ENCODE assay signal across 12 cellular contexts in the genomic region with DNA sequence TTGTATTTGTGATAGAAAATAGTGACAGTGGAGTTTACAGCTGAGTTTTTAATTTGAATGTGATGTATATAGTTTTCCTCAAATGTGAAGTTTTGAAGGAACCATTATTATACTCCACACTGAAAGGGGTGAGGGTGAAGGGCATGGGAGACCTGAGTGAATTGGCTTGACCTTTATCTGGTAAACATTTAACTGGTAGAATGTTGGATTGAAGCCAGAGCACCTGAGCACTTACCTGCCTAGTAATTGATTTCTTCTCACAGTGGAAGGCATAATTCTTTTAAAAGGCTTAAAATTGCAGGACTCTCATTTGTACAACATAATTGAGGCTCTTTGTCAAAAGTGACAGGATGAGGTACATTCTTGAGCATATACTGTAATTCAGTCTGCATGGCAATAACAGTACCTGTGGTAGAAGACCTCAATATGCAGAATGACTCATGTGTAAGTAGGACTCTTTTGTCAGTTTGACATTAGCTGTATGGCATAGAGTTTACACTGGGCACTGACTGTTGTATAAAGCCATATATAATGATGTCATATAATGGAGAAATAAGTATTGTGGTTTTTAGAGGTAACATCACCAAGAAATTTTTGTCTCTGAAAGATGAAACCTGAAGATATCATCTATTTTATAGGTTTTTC.
DNase-seq lines count a peak whose midpoint lies in the region; ATAC-seq, FAIRE-seq and TF ChIP-seq lines count a peak whose summit lies in the region.
"Had no signal": no experiment of that assay in that cellular context is flagged by ENCODE, and none has a peak within 500 bp of the region (broad histone marks: within the 10 kb centered on the region; RNA-seq: fewer than 3 reads in every experiment).

No MANE protein-coding gene starts in this region.

- no peak overlapping the region for H3K4me3 Mint-ChIP-seq in activated T-cell treated with anti-CD3 and anti-CD28 coated beads, Interleukin-2, amount 50 U/mL, for 4 hours
- no peak overlapping the region for H3K4me3 Mint-ChIP-seq in T-helper 2 cell treated with Interferon-gamma antibody and Interleukin-4, amounts not matched to agents 5 μg/mL and 100 μg/mL, for 36 hours

- H3K4me3 ChIP-seq in small intestine (ENCODE audit: low read depth in 1 of 2, low read length in 2 of 2), result no peak overlapping the region

- TF ChIP-seq CTCF in GM13976 (IDR thresholded peaks at IDR 0.05; ENCODE audit: borderline replicate concordance, control extremely low read depth, extremely low read depth, insufficient read depth, missing control alignments), result no peak

- H3K4me1 ChIP-seq in small intestine (ENCODE audit: control insufficient read depth in 2 of 2, insufficient read depth in 1 of 2, low read depth in 1 of 2, low read length in 1 of 2), result no peaks in the 10 kb centered on the region
- H3K4me1 ChIP-seq: parathyroid adenoma had no signal

- H3K4me1 Mint-ChIP-seq in activated T-cell treated with anti-CD3 and anti-CD28 coated beads, Interleukin-2, amount 50 U/mL, for 4 hours (ENCODE audit: low read depth), result no peaks in the 10 kb centered on the region
- no peaks in the 10 kb centered on the region for H3K4me1 Mint-ChIP-seq in T-helper 2 cell treated with Interferon-gamma antibody and Interleukin-4, amounts not matched to agents 5 μg/mL and 100 μg/mL, for 36 hours (ENCODE audit: low read depth)

- no peak for DNase-seq in activated T-cell treated with anti-CD3 and anti-CD28 coated beads, Interleukin-2, amount 50 U/mL, for 4 hours
- no peak for DNase-seq in activated T-cell treated with anti-CD3 and anti-CD28 coated beads, Interleukin-2, amount 50 U/mL, for 48 hours
- peak; percentile 63 for DNase-seq in NCI-H2029 treated with DMSO at 0.1 percent for 48 hours (lab: John Stamatoyannopoulos, UW)
- peak; percentile 66 for DNase-seq in small intestine
- no peak for DNase-seq in T-helper 2 cell treated with Interferon-gamma antibody and Interleukin-4, amounts not matched to agents 5 μg/mL and 100 μg/mL, for 36 hours (ENCODE audit: low spot score)
- DNase-seq in GM13976 (ENCODE audit: low spot score), result no peak
- no peak for DNase-seq in kidney glomerular epithelial cell (lab: John Stamatoyannopoulos, UW)
- DNase-seq: AML-193, NCI-H526 had no signal

- H3K36me3 Mint-ChIP-seq in activated T-cell treated with anti-CD3 and anti-CD28 coated beads, Interleukin-2, amount 50 U/mL, for 4 hours (ENCODE audit: insufficient read depth), result peaks cover 3% of the 10 kb centered on the region
- H3K36me3 Mint-ChIP-seq in T-helper 2 cell treated with Interferon-gamma antibody and Interleukin-4, amounts not matched to agents 5 μg/mL and 100 μg/mL, for 36 hours (ENCODE audit: low read depth), result no peaks in the 10 kb centered on the region

- no peaks in the 10 kb centered on the region for H3K9me3 Mint-ChIP-seq in activated T-cell treated with anti-CD3 and anti-CD28 coated beads, Interleukin-2, amount 50 U/mL, for 4 hours
- H3K9me3 Mint-ChIP-seq in T-helper 2 cell treated with Interferon-gamma antibody and Interleukin-4, amounts not matched to agents 5 μg/mL and 100 μg/mL, for 36 hours, result no peaks in the 10 kb centered on the region

- H3K27ac ChIP-seq in small intestine (ENCODE audit: low read depth in 1 of 2, low read length in 1 of 2), result no peak overlapping the region
- H3K27ac ChIP-seq: parathyroid adenoma had no signal

- H3K9me3 ChIP-seq in small intestine (ENCODE audit: control insufficient read depth, low read depth), result no peaks in the 10 kb centered on the region

- no peak for FAIRE-seq in small intestine (lab: Jason Lieb, UNC)
- FAIRE-seq: keratinocyte had no signal

- peak; percentile 66 to 80 for ATAC-seq in activated T-cell treated with anti-CD3 and anti-CD28 coated beads, Interleukin-2, amount 50 U/mL, for 4 hours
- peak; percentile 71 for ATAC-seq in HG02973 (IDR thresholded peaks at IDR 0.05; ENCODE audit: unreplicated experiment)

- in situ Hi-C loops in GM13976 (cut with MboI; ENCODE audit: low sequenced_read_pairs, unreplicated experiment), result no loop called here

- no peaks in the 10 kb centered on the region for H3K27me3 Mint-ChIP-seq in activated T-cell treated with anti-CD3 and anti-CD28 coated beads, Interleukin-2, amount 50 U/mL, for 4 hours (ENCODE audit: low read depth)
- H3K27me3 Mint-ChIP-seq in T-helper 2 cell treated with Interferon-gamma antibody and Interleukin-4, amounts not matched to agents 5 μg/mL and 100 μg/mL, for 36 hours (ENCODE audit: low read depth), result no peaks in the 10 kb centered on the region

- no peaks in the 10 kb centered on the region for H3K36me3 ChIP-seq in small intestine (ENCODE audit: control insufficient read depth in 2 of 2, insufficient read depth in 2 of 2, low read length in 2 of 2)

- H3K27me3 ChIP-seq in small intestine (ENCODE audit: control insufficient read depth in 2 of 2, insufficient read depth in 2 of 2, low read length in 2 of 2), result no peaks in the 10 kb centered on the region

- H3K27ac Mint-ChIP-seq in T-helper 2 cell treated with Interferon-gamma antibody and Interleukin-4, amounts not matched to agents 5 μg/mL and 100 μg/mL, for 36 hours, result no peak overlapping the region

Comparison
In these comparisons a context has a peak if more than half of its experiments do, and no peak if none do; other contexts are left out.
1. DNase-seq: peak in NCI-H2029 treated with DMSO at 0.1 percent for 48 hours (single experiment) and small intestine (single experiment); none in activated T-cell treated with anti-CD3 and anti-CD28 coated beads, Interleukin-2, amount 50 U/mL, for 4 hours (single experiment), activated T-cell treated with anti-CD3 and anti-CD28 coated beads, Interleukin-2, amount 50 U/mL, for 48 hours (0 of 2), T-helper 2 cell treated with Interferon-gamma antibody and Interleukin-4, amounts not matched to agents 5 μg/mL and 100 μg/mL, for 36 hours (single experiment), GM13976 (single experiment) and kidney glomerular epithelial cell (single experiment).